Comparison of ENCODE assay signal across 8 cellular contexts in the genomic region with DNA sequence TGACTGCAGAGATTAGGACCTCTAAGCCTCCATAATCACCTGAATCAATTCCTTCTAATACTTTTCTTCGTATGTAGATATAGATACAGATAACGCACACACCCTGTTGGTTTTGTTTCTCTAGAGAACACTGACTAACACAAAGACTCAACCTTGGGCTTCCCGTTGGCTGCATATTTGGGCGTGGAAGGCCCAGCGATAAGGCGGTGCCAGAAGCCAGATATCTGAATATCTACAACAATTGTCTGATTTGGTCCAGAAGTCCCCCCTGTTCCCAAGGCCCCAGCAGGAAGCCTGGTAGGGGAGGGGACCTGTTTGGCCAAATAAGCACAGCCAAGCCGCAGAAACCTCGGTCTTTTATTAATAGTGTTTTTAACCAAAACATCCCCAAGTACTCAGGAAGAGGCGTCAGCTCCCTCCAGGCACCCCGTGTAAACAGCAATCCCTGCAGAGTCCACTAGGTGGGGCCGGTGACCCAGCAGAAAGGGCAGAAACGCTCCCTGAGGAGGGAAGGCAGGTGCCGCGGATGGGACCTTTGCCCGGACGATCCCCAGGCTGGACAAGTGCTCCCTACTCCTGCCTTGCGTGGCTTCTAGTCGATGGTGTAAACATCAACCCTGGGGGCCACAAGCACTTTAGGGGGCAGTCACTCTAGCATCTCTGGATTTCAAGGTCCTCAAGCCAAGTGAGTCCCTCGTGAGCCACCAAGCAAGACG. TPM values are rescaled to one million over a fixed set of nuclear protein-coding genes. Genes with fewer than 3 reads are reported as not detected.
DNase-seq lines count a peak whose midpoint lies in the region; ATAC-seq, FAIRE-seq and TF ChIP-seq lines count a peak whose summit lies in the region.

No MANE protein-coding gene starts in this region.

- peak; percentile 90 for TF ChIP-seq CTCF in AG10803 (conservative IDR thresholded peaks at IDR 0.05; ENCODE audit: low read length)

- no peaks in the 10 kb centered on the region for H3K36me3 ChIP-seq in effector memory CD4-positive, alpha-beta T cell (ENCODE audit: control insufficient read depth, insufficient read depth, low read length)
- peaks cover 23 to 50% of the 10 kb centered on the region in 2 experiments for H3K36me3 ChIP-seq in mesenchymal stem cell (ENCODE audit: control insufficient read depth in 1 of 2, insufficient read depth in 2 of 2, low read depth in 1 of 2, low read length in 2 of 2)

- H2BK5ac ChIP-seq in mesenchymal stem cell (ENCODE audit: low read depth, low read length, poor library complexity, severe bottlenecking): no peak overlapping the region

- H4K8ac ChIP-seq in mesenchymal stem cell (ENCODE audit: low read length): no peak overlapping the region

- no peak overlapping the region for H2AFZ ChIP-seq in mesenchymal stem cell (ENCODE audit: low read depth, low read length)

- H3K9me3 ChIP-seq in effector memory CD4-positive, alpha-beta T cell (ENCODE audit: control insufficient read depth, low read length): no peaks in the 10 kb centered on the region
- H3K9me3 ChIP-seq in mesenchymal stem cell (ENCODE audit: control insufficient read depth, low read length): no peaks in the 10 kb centered on the region

- 30% methylated on average over 20 of the region's 20 CpGs for WGBS in mesenchymal stem cell

- no peak overlapping the region for H3K18ac ChIP-seq in mesenchymal stem cell (ENCODE audit: low read depth in 1 of 2, low read length in 2 of 2)

- peak; percentile 98 for FAIRE-seq in GM19239 (lab: Jason Lieb, UNC)

- H2BK12ac ChIP-seq in mesenchymal stem cell (ENCODE audit: low read length in 2 of 2): no peak overlapping the region

- ATAC-seq in GM19351 (IDR thresholded peaks at IDR 0.05; ENCODE audit: unreplicated experiment): no peak

- DNase-seq in AG10803 (ENCODE audit: low read depth) (peak; percentile 47), GM19239 (ENCODE audit: insufficient read length, low spot score) (peak; percentile 99), NCI-H69 (lab: John Stamatoyannopoulos, UW) (peak; percentile 67), mesenchymal stem cell (peak; percentile 60)
- peak; percentile 96 for DNase-seq in activated CD8-positive, alpha-beta memory T cell treated with anti-CD3 and anti-CD28 coated beads for 24 hours
- peak; percentile 64 to 67 (median 64) for DNase-seq in effector memory CD4-positive, alpha-beta T cell
- DNase-seq in stimulated activated CD8-positive, alpha-beta memory T cell treated with anti-CD3 and anti-CD28 coated beads, Interleukin-15, amount 100 ng/mL, for 24 hours (ENCODE audit: low read depth): peak; percentile 78

- H3K4me3 ChIP-seq in AG10803 (ENCODE audit: low read length) (no peak overlapping the region), mesenchymal stem cell (ENCODE audit: insufficient read depth in 1 of 2, low read depth in 1 of 2, low read length in 2 of 2) (peak overlapping the region in 1 of 2 experiments; percentile 19)
- H3K4me3 ChIP-seq in effector memory CD4-positive, alpha-beta T cell (ENCODE audit: insufficient read depth, low read depth, low read length, poor library complexity, severe bottlenecking): no peak overlapping the region

- peaks cover 8% of the 10 kb centered on the region for H3K4me1 ChIP-seq in effector memory CD4-positive, alpha-beta T cell (ENCODE audit: control insufficient read depth, insufficient read depth, low read length, poor library complexity, severe bottlenecking)
- peaks cover 42% of the 10 kb centered on the region for H3K4me1 ChIP-seq in mesenchymal stem cell (ENCODE audit: control insufficient read depth, insufficient read depth, low read depth, low read length)

- no peak overlapping the region for H3K4ac ChIP-seq in mesenchymal stem cell (ENCODE audit: low read depth in 1 of 2, low read length in 2 of 2)

- H3K27me3 ChIP-seq in effector memory CD4-positive, alpha-beta T cell (replicated peaks; ENCODE audit: control insufficient read depth, insufficient read depth, low read length, poor library complexity, severe bottlenecking): no peaks in the 10 kb centered on the region
- no peaks in the 10 kb centered on the region for H3K27me3 ChIP-seq in mesenchymal stem cell (ENCODE audit: control insufficient read depth in 1 of 2, insufficient read depth in 1 of 2, low read length in 2 of 2)

- no peak overlapping the region for H2BK15ac ChIP-seq in mesenchymal stem cell (ENCODE audit: low read depth, poor library complexity, severe bottlenecking)

- H2BK120ac ChIP-seq in mesenchymal stem cell (ENCODE audit: low read depth, low read length): no peak overlapping the region

- no peak overlapping the region for H2AK5ac ChIP-seq in mesenchymal stem cell (ENCODE audit: low read length, severe bottlenecking)

- no peak overlapping the region for H4K91ac ChIP-seq in mesenchymal stem cell (ENCODE audit: low read length)

- no peak overlapping the region for H3K23ac ChIP-seq in mesenchymal stem cell (ENCODE audit: low read length in 2 of 2)

- no peak overlapping the region for H3K4me2 ChIP-seq in mesenchymal stem cell (ENCODE audit: low read length, poor library complexity, severe bottlenecking)

- no peak overlapping the region for H3K27ac ChIP-seq in effector memory CD4-positive, alpha-beta T cell (ENCODE audit: insufficient read depth, low read length, poor library complexity, severe bottlenecking)
- no peak overlapping the region for H3K27ac ChIP-seq in mesenchymal stem cell (ENCODE audit: low read length, poor library complexity, severe bottlenecking)

- H3K9ac ChIP-seq in mesenchymal stem cell (ENCODE audit: low read length): peak overlapping the region; percentile 65

- H3K14ac ChIP-seq in mesenchymal stem cell (ENCODE audit: low read length in 2 of 2): no peak overlapping the region

- peaks cover 26% of the 10 kb centered on the region for H3K79me1 ChIP-seq in mesenchymal stem cell (replicated peaks; ENCODE audit: low read length, poor library complexity, severe bottlenecking)

RNA-seq across cellular contexts. Expression of gene ABR, which starts 56.9 kb away (rescaled TPM):
- 57.4 TPM for polyA plus RNA-seq in mesenchymal stem cell (2013, experiment 1 of 2)
- polyA plus RNA-seq in mesenchymal stem cell (2013, experiment 2 of 2): 56.4 TPM

Comparison
In these comparisons a context has a peak if more than half of its experiments do, and no peak if none do; other contexts are left out.
1. DNase-seq: peak in every context shown above with its lines; median percentile 99 in GM19239; 96 in activated CD8-positive, alpha-beta memory T cell treated with anti-CD3 and anti-CD28 coated beads for 24 hours; 78 in stimulated activated CD8-positive, alpha-beta memory T cell treated with anti-CD3 and anti-CD28 coated beads, Interleukin-15, amount 100 ng/mL, for 24 hours; 67 in NCI-H69; 64 in effector memory CD4-positive, alpha-beta T cell; 60 in mesenchymal stem cell; 47 in AG10803.